23 cellular contexts compared by ENCODE assay signal in genomic region chr20:40663991-40664880, GRCh38. TPM values are rescaled to one million over a fixed set of nuclear protein-coding genes. Genes with fewer than 3 reads are reported as not detected.
A peak's percentile ranks its signal among the peaks of the same experiment; 100 is the strongest.
DNase-seq lines count a peak whose midpoint lies in the region; ATAC-seq and TF ChIP-seq lines count a peak whose summit lies in the region.
"Had no signal": no experiment of that assay in that cellular context is flagged by ENCODE, and none has a peak within 500 bp of the region (broad histone marks: within the 10 kb centered on the region; RNA-seq: fewer than 3 reads in every experiment).

No MANE protein-coding gene starts in this region.

- H3K4me1 Mint-ChIP-seq in type B pancreatic cell (ENCODE audit: unreplicated experiment) = peaks cover 23% of the 10 kb centered on the region
- no peaks in the 10 kb centered on the region for H3K4me1 Mint-ChIP-seq in activated naive CD4-positive, alpha-beta T cell treated with anti-CD3 and anti-CD28 coated beads for 36 hours (ENCODE audit: low read depth)
- H3K4me1 Mint-ChIP-seq: immature natural killer cell had no signal

- TF ChIP-seq CTCF in RWPE2 (IDR thresholded peaks at IDR 0.05; ENCODE audit: poor library complexity, severe bottlenecking) = no peak
- no peak for TF ChIP-seq CTCF in type B pancreatic cell (conservative IDR thresholded peaks at IDR 0.05)

- H3K27ac Mint-ChIP-seq in type B pancreatic cell = peak overlapping the region; percentile 19
- no peak overlapping the region for H3K27ac Mint-ChIP-seq in activated naive CD4-positive, alpha-beta T cell treated with anti-CD3 and anti-CD28 coated beads for 36 hours

- no peaks in the 10 kb centered on the region for H3K9me3 ChIP-seq in RWPE2 (ENCODE audit: severe bottlenecking)
- H3K9me3 ChIP-seq: heart left ventricle, MG63, right atrium auricular region had no signal

- H3K4me3 ChIP-seq in RWPE2 (ENCODE audit: severe bottlenecking) = no peak overlapping the region
- H3K4me3 ChIP-seq: heart left ventricle, MG63, right atrium auricular region had no signal

- H3K4me3 Mint-ChIP-seq in type B pancreatic cell = peak overlapping the region; percentile 13
- H3K4me3 Mint-ChIP-seq in activated naive CD4-positive, alpha-beta T cell treated with anti-CD3 and anti-CD28 coated beads for 36 hours = no peak overlapping the region
- H3K4me3 Mint-ChIP-seq: immature natural killer cell had no signal

- CTCF ChIA-PET in activated naive CD4-positive, alpha-beta T cell treated with anti-CD3 and anti-CD28 coated beads for 36 hours (lab: Charles Lee) = no interaction called here

- no peaks in the 10 kb centered on the region for H3K36me3 ChIP-seq in RWPE2 (ENCODE audit: low read depth)
- H3K36me3 ChIP-seq: heart left ventricle, MG63, right atrium auricular region had no signal

- H3K36me3 Mint-ChIP-seq in type B pancreatic cell = no peaks in the 10 kb centered on the region
- no peaks in the 10 kb centered on the region for H3K36me3 Mint-ChIP-seq in activated naive CD4-positive, alpha-beta T cell treated with anti-CD3 and anti-CD28 coated beads for 36 hours (ENCODE audit: low read depth)
- H3K36me3 Mint-ChIP-seq: immature natural killer cell had no signal

- H3K4me1 ChIP-seq in RWPE2 (ENCODE audit: insufficient read depth, poor library complexity, severe bottlenecking) = peaks cover 7% of the 10 kb centered on the region
- H3K4me1 ChIP-seq: heart left ventricle, right atrium auricular region had no signal

- peaks cover 4% of the 10 kb centered on the region for H3K9me3 Mint-ChIP-seq in type B pancreatic cell
- no peaks in the 10 kb centered on the region for H3K9me3 Mint-ChIP-seq in activated naive CD4-positive, alpha-beta T cell treated with anti-CD3 and anti-CD28 coated beads for 36 hours
- H3K9me3 Mint-ChIP-seq: immature natural killer cell had no signal

- no peaks in the 10 kb centered on the region for H3K27me3 ChIP-seq in RWPE2 (ENCODE audit: insufficient read depth, poor library complexity, severe bottlenecking)
- H3K27me3 ChIP-seq: heart left ventricle, MG63, right atrium auricular region had no signal

- no peak overlapping the region for H3K27ac ChIP-seq in RWPE2 (ENCODE audit: poor library complexity, severe bottlenecking)
- H3K27ac ChIP-seq: heart left ventricle, right atrium auricular region had no signal

- intact Hi-C loops in activated naive CD4-positive, alpha-beta T cell treated with anti-CD3 and anti-CD28 coated beads for 36 hours (cut with micrococcal nuclease) = no loop called here

- H3K27me3 Mint-ChIP-seq in type B pancreatic cell = no peaks in the 10 kb centered on the region
- H3K27me3 Mint-ChIP-seq in activated naive CD4-positive, alpha-beta T cell treated with anti-CD3 and anti-CD28 coated beads for 36 hours (ENCODE audit: low read depth) = peaks cover 2% of the 10 kb centered on the region

- peak in 2 of 3 experiments; percentile 92 to 96 for DNase-seq in NCI-H1417 (lab: John Stamatoyannopoulos, UW)
- DNase-seq in NCI-H1417 treated with DMSO at 0.1 percent for 48 hours (lab: John Stamatoyannopoulos, UW) = no peak
- DNase-seq in RWPE2 (ENCODE audit: low spot score) = peak; percentile 73
- DNase-seq in left kidney (ENCODE audit: low read depth, low spot score) = peak; percentile 75
- no peak for DNase-seq in type B pancreatic cell (ENCODE audit: extremely low spot score, unreplicated experiment)
- no peak for DNase-seq in GM19240 (ENCODE audit: insufficient read length, low spot score)
- DNase-seq in activated naive CD4-positive, alpha-beta T cell treated with anti-CD3 and anti-CD28 coated beads for 36 hours = no peak
- DNase-seq: 8988T; activated CD4-positive, CD25-positive, alpha-beta regulatory T cell treated with anti-CD3 and anti-CD28 coated beads, Interleukin-2, amount 50 U/mL, for 72 hours; activated gamma-delta T cell treated with Interleukin-2 at 50 U/mL for 16 hours; activated T-cell treated with anti-CD3 and anti-CD28 coated beads, Interleukin-2, amount 50 U/mL, for 1 hour; amniotic stem cell; heart left ventricle; immature natural killer cell; MG63; NCI-H1436 treated with DMSO at 0.1 percent for 48 hours; NCI-H526 treated with DMSO at 0.1 percent for 48 hours; occipital lobe; SIG-M5; stimulated activated CD4-positive, alpha-beta T cell treated with anti-CD3 and anti-CD28 coated beads, Interleukin-4, amount 100 ng/mL, for 24 hours; stimulated activated naive CD4-positive, alpha-beta T cell treated with Interleukin-2 at 50 U/mL for 16 hours had no signal

- ATAC-seq in RWPE2 (ENCODE audit: low read depth) = 0 out of 3 replicates have a peak, but pooled peaks have one; percentile 10
- ATAC-seq in HG02884 (IDR thresholded peaks at IDR 0.05; ENCODE audit: unreplicated experiment) = no peak
- ATAC-seq: heart left ventricle had no signal

RNA-seq across cellular contexts. Expression of gene MAFB, which starts 24.8 kb away (rescaled TPM):
- total RNA-seq in type B pancreatic cell (ENCODE audit: low replicate concordance) = 104 and 114 TPM in 2 replicates
- total RNA-seq in activated naive CD4-positive, alpha-beta T cell treated with anti-CD3 and anti-CD28 coated beads for 36 hours = not detected

Comparison
In these comparisons a context has a peak if more than half of its experiments do, and no peak if none do; other contexts are left out.
1. DNase-seq: peak in NCI-H1417 (2 of 3), RWPE2 (single experiment) and left kidney (single experiment); none in NCI-H1417 treated with DMSO at 0.1 percent for 48 hours (single experiment), type B pancreatic cell (single experiment), GM19240 (single experiment) and activated naive CD4-positive, alpha-beta T cell treated with anti-CD3 and anti-CD28 coated beads for 36 hours (single experiment).
2. RNA of gene MAFB, which starts 24.8 kb away (total RNA-seq): 104 to 114 TPM in type B pancreatic cell; not detected in activated naive CD4-positive, alpha-beta T cell treated with anti-CD3 and anti-CD28 coated beads for 36 hours; every median in the first group is over 100 times any median in the second.